Comparison of ENCODE assay signal across 21 cellular contexts in genomic region chr10:113424984-113425383, GRCh38.
"Had no signal": no experiment of that assay in that cellular context is flagged by ENCODE, and none has a peak within 500 bp of the region (broad histone marks: within the 10 kb centered on the region; RNA-seq: fewer than 3 reads in every experiment).

No MANE protein-coding gene starts in this region.

- DNase-seq: activated CD4-positive, alpha-beta memory T cell treated with anti-CD3 and anti-CD28 coated beads, Interleukin-2, amount 10 ng/mL, durations not matched to agents 7 days and 5 days; activated CD4-positive, alpha-beta T cell treated with anti-CD3 and anti-CD28 coated beads for 48 hours; activated CD8-positive, alpha-beta memory T cell treated with anti-CD3 and anti-CD28 coated beads, Interleukin-2, amount 50 U/mL, for 48 hours; activated gamma-delta T cell; activated naive CD4-positive, alpha-beta T cell treated with anti-CD3 and anti-CD28 coated beads, Interleukin-2, amount 10 ng/mL, durations not matched to agents 7 days and 5 days; activated naive CD8-positive, alpha-beta T cell treated with anti-CD3 and anti-CD28 coated beads, Interleukin-2, amount 10 ng/mL, durations not matched to agents 7 days and 5 days; activated T-cell treated with anti-CD3 and anti-CD28 coated beads, Interleukin-2, amount 50 U/mL, for 24 hours; amniotic stem cell; endodermal cell; foreskin keratinocyte; left lung; midbrain; naive thymus-derived CD4-positive, alpha-beta T cell; nucleus accumbens; spleen; stimulated activated naive CD4-positive, alpha-beta T cell had no signal

- H3K79me2 ChIP-seq: parathyroid adenoma had no signal

- H3K4me1 ChIP-seq: foreskin keratinocyte, parathyroid adenoma, psoas muscle, spleen had no signal

- H3K4me3 ChIP-seq: left lung, psoas muscle, spleen, tibial nerve had no signal

- H3K27ac ChIP-seq: foreskin keratinocyte, parathyroid adenoma, psoas muscle, spleen had no signal

- ATAC-seq: activated CD4-positive, CD25-positive, alpha-beta regulatory T cell treated with anti-CD3 and anti-CD28 coated beads, Interleukin-2, amount 50 U/mL, for 24 hours; esophagus mucosa; foreskin keratinocyte; naive thymus-derived CD4-positive, alpha-beta T cell had no signal

- H3K9ac ChIP-seq: parathyroid adenoma had no signal

- H3K36me3 ChIP-seq: left lung, spleen, tibial nerve had no signal

- H2AFZ ChIP-seq: parathyroid adenoma had no signal

- H3K27me3 ChIP-seq: foreskin keratinocyte, left lung, spleen, tibial nerve had no signal
